Comparison of ENCODE assay signal across 2 cellular contexts in the genomic region with DNA sequence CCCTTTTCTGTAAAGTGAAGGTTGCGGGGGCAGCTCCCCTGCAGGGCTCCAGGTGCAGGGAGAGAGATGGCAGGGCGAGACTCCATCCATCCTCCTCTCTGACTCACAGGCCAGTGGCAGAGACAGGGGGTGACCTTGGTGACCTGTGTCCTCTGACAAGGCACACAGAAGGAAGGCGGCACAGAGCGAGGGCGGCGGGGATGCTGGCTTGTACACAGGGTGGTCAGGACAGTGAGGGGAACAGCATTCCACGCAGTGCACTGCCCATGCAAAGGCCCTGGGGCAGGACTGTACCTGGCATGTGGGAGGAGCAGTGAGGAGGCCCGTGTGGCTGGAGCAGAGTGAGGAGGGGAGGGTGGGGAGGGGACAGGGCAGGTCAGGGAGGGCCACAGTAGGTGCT.
A peak's percentile ranks its signal among the peaks of the same experiment; 100 is the strongest.
TF ChIP-seq lines count a peak whose summit lies in the region.

No MANE protein-coding gene starts in this region.

TF ChIP-seq in IMR-90, 13 proteins besides CTCF, POLR2A, EP300 and RAD21:
- TF ChIP-seq RFX5 (IDR thresholded peaks at IDR 0.05; ENCODE audit: low read depth, low read length) (no peak), CHD1 (IDR thresholded peaks at IDR 0.05; ENCODE audit: low read depth, low read length) (no peak), MAZ (IDR thresholded peaks at IDR 0.05; ENCODE audit: borderline replicate concordance, low read depth, low read length) (no peak), BHLHE40 (IDR thresholded peaks at IDR 0.05; ENCODE audit: low read depth, low read length) (no peak), RCOR1 (IDR thresholded peaks at IDR 0.05; ENCODE audit: insufficient replicate concordance, low read length) (no peak), CEBPB (IDR thresholded peaks at IDR 0.05; ENCODE audit: low read depth, low read length) (no peak), MXI1 (IDR thresholded peaks at IDR 0.05; ENCODE audit: borderline replicate concordance, low read depth, low read length) (no peak), MAFK (IDR thresholded peaks at IDR 0.05; ENCODE audit: low read depth, low read length) (no peak), SMC3 (IDR thresholded peaks at IDR 0.05; ENCODE audit: low read depth, low read length) (no peak), NFE2L2 (IDR thresholded peaks at IDR 0.05; ENCODE audit: low read depth, low read length) (no peak), FOS (IDR thresholded peaks at IDR 0.05; ENCODE audit: low read depth, low read length) (no peak)
- TF ChIP-seq, protein P1, sequence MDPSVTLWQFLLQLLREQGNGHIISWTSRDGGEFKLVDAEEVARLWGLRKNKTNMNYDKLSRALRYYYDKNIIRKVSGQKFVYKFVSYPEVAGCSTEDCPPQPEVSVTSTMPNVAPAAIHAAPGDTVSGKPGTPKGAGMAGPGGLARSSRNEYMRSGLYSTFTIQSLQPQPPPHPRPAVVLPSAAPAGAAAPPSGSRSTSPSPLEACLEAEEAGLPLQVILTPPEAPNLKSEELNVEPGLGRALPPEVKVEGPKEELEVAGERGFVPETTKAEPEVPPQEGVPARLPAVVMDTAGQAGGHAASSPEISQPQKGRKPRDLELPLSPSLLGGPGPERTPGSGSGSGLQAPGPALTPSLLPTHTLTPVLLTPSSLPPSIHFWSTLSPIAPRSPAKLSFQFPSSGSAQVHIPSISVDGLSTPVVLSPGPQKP (IDR thresholded peaks at IDR 0.05; ENCODE audit: borderline replicate concordance, low read depth, low read length) = no peak
- TF ChIP-seq, protein P2, sequence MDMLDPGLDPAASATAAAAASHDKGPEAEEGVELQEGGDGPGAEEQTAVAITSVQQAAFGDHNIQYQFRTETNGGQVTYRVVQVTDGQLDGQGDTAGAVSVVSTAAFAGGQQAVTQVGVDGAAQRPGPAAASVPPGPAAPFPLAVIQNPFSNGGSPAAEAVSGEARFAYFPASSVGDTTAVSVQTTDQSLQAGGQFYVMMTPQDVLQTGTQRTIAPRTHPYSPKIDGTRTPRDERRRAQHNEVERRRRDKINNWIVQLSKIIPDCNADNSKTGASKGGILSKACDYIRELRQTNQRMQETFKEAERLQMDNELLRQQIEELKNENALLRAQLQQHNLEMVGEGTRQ (IDR thresholded peaks at IDR 0.05; ENCODE audit: low read depth, low read length) = no peak

TF ChIP-seq in K562, 482 proteins besides CTCF, POLR2A, EP300 and RAD21:
- TF ChIP-seq RBFOX2 (IDR thresholded peaks at IDR 0.05; ENCODE audit: low read depth, low read length) = peak; percentile 2; the same call in 1 of the 2 replicates
- no peak for TF ChIP-seq ZNF134 (CRISPR knock-in tag; conservative IDR thresholded peaks at IDR 0.05)
- no peak for TF ChIP-seq MEIS2 (IDR thresholded peaks at IDR 0.05; ENCODE audit: partially characterized antibody)
- TF ChIP-seq ETV5 (CRISPR knock-in tag; IDR thresholded peaks at IDR 0.05; ENCODE audit: low read depth) = no peak
- no peak for TF ChIP-seq ZNF589 (CRISPR knock-in tag; IDR thresholded peaks at IDR 0.05; ENCODE audit: low read depth)
- no peak for TF ChIP-seq NCOA2 (IDR thresholded peaks at IDR 0.05; ENCODE audit: partially characterized antibody in 2 of 2)
- TF ChIP-seq MAZ (CRISPR knock-in tag; conservative IDR thresholded peaks at IDR 0.05 in 1 of 2, IDR thresholded peaks at IDR 0.05 in 1 of 2) = no peak
- TF ChIP-seq, protein P3, sequence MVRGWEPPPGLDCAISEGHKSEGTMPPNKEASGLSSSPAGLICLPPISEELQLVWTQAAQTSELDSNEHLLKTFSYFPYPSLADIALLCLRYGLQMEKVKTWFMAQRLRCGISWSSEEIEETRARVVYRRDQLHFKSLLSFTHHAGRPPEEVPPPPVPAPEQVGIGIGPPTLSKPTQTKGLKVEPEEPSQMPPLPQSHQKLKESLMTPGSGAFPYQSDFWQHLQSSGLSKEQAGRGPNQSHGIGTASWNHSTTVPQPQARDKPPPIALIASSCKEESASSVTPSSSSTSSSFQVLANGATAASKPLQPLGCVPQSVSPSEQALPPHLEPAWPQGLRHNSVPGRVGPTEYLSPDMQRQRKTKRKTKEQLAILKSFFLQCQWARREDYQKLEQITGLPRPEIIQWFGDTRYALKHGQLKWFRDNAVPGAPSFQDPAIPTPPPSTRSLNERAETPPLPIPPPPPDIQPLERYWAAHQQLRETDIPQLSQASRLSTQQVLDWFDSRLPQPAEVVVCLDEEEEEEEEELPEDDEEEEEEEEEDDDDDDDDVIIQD (CRISPR knock-in tag; IDR thresholded peaks at IDR 0.05) = no peak
- no peak for TF ChIP-seq HMGXB4 (CRISPR knock-in tag; IDR thresholded peaks at IDR 0.05)
- no peak for TF ChIP-seq ZNF143 (CRISPR knock-in tag; IDR thresholded peaks at IDR 0.05)
- TF ChIP-seq MEF2A (IDR thresholded peaks at IDR 0.05; ENCODE audit: control insufficient read depth, low read depth, low read length) = no peak
- TF ChIP-seq MECOM (CRISPR knock-in tag; IDR thresholded peaks at IDR 0.05) = no peak
- TF ChIP-seq ZNF124 (CRISPR knock-in tag; IDR thresholded peaks at IDR 0.05) = no peak
- TF ChIP-seq ILK (tag; IDR thresholded peaks at IDR 0.05; ENCODE audit: borderline replicate concordance, low read depth) = no peak
- TF ChIP-seq RBM25 (IDR thresholded peaks at IDR 0.05; ENCODE audit: low read depth, low read length, severe bottlenecking) = peak; percentile 14
TF ChIP-seq in K562: peak in this region for 2.
